In the genomic region with DNA sequence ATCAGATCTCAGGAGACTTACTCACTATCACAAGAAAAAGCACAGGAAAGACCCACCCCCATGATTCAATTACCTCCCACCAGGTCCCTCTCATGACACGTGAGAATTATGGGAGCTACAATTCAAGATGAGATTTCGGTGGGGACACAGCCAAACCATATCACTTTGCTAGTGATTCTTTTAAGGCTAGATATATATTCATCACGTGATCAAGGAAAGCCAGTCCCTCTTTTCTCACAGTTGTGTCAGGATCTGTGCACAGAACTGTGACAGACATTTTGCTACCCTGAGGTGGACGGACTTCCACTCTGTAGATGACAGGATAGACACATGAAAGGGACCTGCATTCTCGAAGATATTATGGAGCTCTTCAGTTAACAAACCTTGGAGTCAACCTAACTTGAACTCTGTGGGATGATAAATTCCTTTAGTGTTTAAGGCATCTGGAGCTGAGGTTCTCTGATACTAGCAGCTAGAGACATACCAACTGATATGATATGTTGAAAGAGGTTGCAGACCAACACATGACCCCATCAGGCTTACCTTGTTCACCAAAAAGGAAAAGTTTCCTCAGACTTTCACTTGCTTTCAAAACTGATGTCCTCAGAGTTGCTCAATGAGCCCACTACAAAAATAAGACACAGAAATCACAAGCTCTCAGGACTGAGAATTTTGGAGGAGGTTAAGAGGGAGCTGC, we compare ENCODE assay signal across 18 cellular contexts.
A peak's percentile ranks its signal among the peaks of the same experiment; 100 is the strongest.
DNase-seq lines count a peak whose midpoint lies in the region; ATAC-seq and TF ChIP-seq lines count a peak whose summit lies in the region.
"Had no signal": no experiment of that assay in that cellular context is flagged by ENCODE, and none has a peak within 500 bp of the region (broad histone marks: within the 10 kb centered on the region; RNA-seq: fewer than 3 reads in every experiment).

No MANE protein-coding gene starts in this region.

- no peaks in the 10 kb centered on the region for H3K9me3 Mint-ChIP-seq in activated CD8-positive, alpha-beta memory T cell treated with anti-CD3 and anti-CD28 coated beads, Interleukin-2, amount 10 ng/mL, durations not matched to agents 7 days and 5 days (ENCODE audit: low read depth)
- H3K9me3 Mint-ChIP-seq: natural killer cell had no signal

- H3K4me1 Mint-ChIP-seq in activated CD8-positive, alpha-beta memory T cell treated with anti-CD3 and anti-CD28 coated beads, Interleukin-2, amount 10 ng/mL, durations not matched to agents 7 days and 5 days = no peaks in the 10 kb centered on the region
- H3K4me1 Mint-ChIP-seq: natural killer cell; stimulated activated memory B cell treated with anti-CD40 and anti-IgM and Interleukin-4, amounts not matched to agents 10 μg/mL and 1 μg/mL and 100 μg/mL, for 72 hours had no signal

- no peaks in the 10 kb centered on the region for H3K36me3 Mint-ChIP-seq in activated CD8-positive, alpha-beta memory T cell treated with anti-CD3 and anti-CD28 coated beads, Interleukin-2, amount 10 ng/mL, durations not matched to agents 7 days and 5 days
- H3K36me3 Mint-ChIP-seq: natural killer cell; stimulated activated memory B cell treated with anti-CD40 and anti-IgM and Interleukin-4, amounts not matched to agents 10 μg/mL and 1 μg/mL and 100 μg/mL, for 72 hours had no signal

- H3K27ac Mint-ChIP-seq in activated CD8-positive, alpha-beta memory T cell treated with anti-CD3 and anti-CD28 coated beads, Interleukin-2, amount 10 ng/mL, durations not matched to agents 7 days and 5 days = no peak overlapping the region
- H3K27ac Mint-ChIP-seq: natural killer cell; stimulated activated memory B cell treated with anti-CD40 and anti-IgM and Interleukin-4, amounts not matched to agents 10 μg/mL and 1 μg/mL and 100 μg/mL, for 72 hours had no signal

- ATAC-seq in activated CD8-positive, alpha-beta memory T cell treated with anti-CD3 and anti-CD28 coated beads, Interleukin-2, amount 10 ng/mL, durations not matched to agents 7 days and 5 days = no peak
- ATAC-seq in HG02763 (IDR thresholded peaks at IDR 0.05; ENCODE audit: unreplicated experiment) = no peak
- no peak for ATAC-seq in GM18502 (IDR thresholded peaks at IDR 0.05; ENCODE audit: poor library complexity, unreplicated experiment)
- ATAC-seq: natural killer cell; stimulated activated memory B cell treated with anti-CD40 and anti-IgM and Interleukin-4, amounts not matched to agents 10 μg/mL and 1 μg/mL and 100 μg/mL, for 72 hours had no signal

- H3K27me3 Mint-ChIP-seq in activated CD8-positive, alpha-beta memory T cell treated with anti-CD3 and anti-CD28 coated beads, Interleukin-2, amount 10 ng/mL, durations not matched to agents 7 days and 5 days = peaks cover 26% of the 10 kb centered on the region

- H3K4me3 ChIP-seq in choroid plexus epithelial cell (ENCODE audit: low read depth, low read length) = no peak overlapping the region
- H3K4me3 ChIP-seq: BLaER1 had no signal

- no peak overlapping the region for H3K4me3 Mint-ChIP-seq in activated CD8-positive, alpha-beta memory T cell treated with anti-CD3 and anti-CD28 coated beads, Interleukin-2, amount 10 ng/mL, durations not matched to agents 7 days and 5 days
- H3K4me3 Mint-ChIP-seq: natural killer cell; stimulated activated memory B cell treated with anti-CD40 and anti-IgM and Interleukin-4, amounts not matched to agents 10 μg/mL and 1 μg/mL and 100 μg/mL, for 72 hours had no signal

- DNase-seq in SIG-M5 treated with dmso at 0.1 percent for 504 hours (lab: John Stamatoyannopoulos, UW; ENCODE audit: unreplicated experiment) (peak; percentile 46), SIG-M5 (lab: John Stamatoyannopoulos, UW) (no peak), MV-4-11 (lab: John Stamatoyannopoulos, UW) (peak; percentile 64), choroid plexus epithelial cell (ENCODE audit: low read depth) (peak; percentile 84), non-pigmented ciliary epithelial cell (ENCODE audit: low read depth) (peak; percentile 61)
- no peak for DNase-seq in activated CD8-positive, alpha-beta memory T cell treated with anti-CD3 and anti-CD28 coated beads, Interleukin-2, amount 10 ng/mL, durations not matched to agents 7 days and 5 days
- DNase-seq: activated CD4-positive, alpha-beta T cell treated with anti-CD3 and anti-CD28 coated beads for 1 hour; central memory CD4-positive, alpha-beta T cell; left cardiac atrium; natural killer cell; NCI-H1092; NCI-H1930; NCI-H446 treated with DMSO at 0.1 percent for 48 hours; NK-92 treated with Interleukin-12 subunit alpha and Interleukin-12 subunit beta, amount 100 ng/mL, for 24 hours had no signal

- CTCF ChIA-PET in activated CD8-positive, alpha-beta memory T cell treated with anti-CD3 and anti-CD28 coated beads, Interleukin-2, amount 10 ng/mL, durations not matched to agents 7 days and 5 days (lab: Charles Lee) = no interaction called here

- TF ChIP-seq CTCF in choroid plexus epithelial cell (conservative IDR thresholded peaks at IDR 0.05; ENCODE audit: low read depth, low read length) = no peak

Comparison
In these comparisons a context has a peak if more than half of its experiments do, and no peak if none do; other contexts are left out.
1. DNase-seq: peak in SIG-M5 treated with dmso at 0.1 percent for 504 hours (single experiment), MV-4-11 (single experiment), choroid plexus epithelial cell (single experiment) and non-pigmented ciliary epithelial cell (single experiment); none in SIG-M5 (single experiment) and activated CD8-positive, alpha-beta memory T cell treated with anti-CD3 and anti-CD28 coated beads, Interleukin-2, amount 10 ng/mL, durations not matched to agents 7 days and 5 days (single experiment).